9 cellular contexts compared by ENCODE assay signal in the genomic region with DNA sequence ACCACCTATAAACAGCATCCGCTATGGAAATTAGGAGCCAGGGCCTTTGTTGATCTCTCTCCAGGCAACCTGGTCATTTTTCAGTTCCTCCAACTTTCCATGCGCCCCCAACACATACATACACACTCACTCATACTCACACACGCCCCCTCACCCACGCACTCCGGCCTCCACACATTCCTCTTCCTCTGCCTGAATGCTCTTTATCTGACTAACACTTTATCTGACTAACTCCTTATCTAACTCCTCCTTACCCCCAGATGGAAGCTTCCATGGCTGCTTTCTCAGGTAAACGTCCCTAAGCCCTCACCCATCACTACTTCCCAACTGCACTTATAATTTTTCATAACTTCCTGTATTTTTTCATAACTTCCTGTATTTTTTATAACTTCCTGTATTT. TPM values are rescaled to one million over a fixed set of nuclear protein-coding genes. Genes with fewer than 3 reads are reported as not detected.
DNase-seq lines count a peak whose midpoint lies in the region; ATAC-seq lines count a peak whose summit lies in the region.
"Had no signal": no experiment of that assay in that cellular context is flagged by ENCODE, and none has a peak within 500 bp of the region (broad histone marks: within the 10 kb centered on the region; RNA-seq: fewer than 3 reads in every experiment).

No MANE protein-coding gene starts in this region.

- no peaks in the 10 kb centered on the region for H3K36me3 ChIP-seq in SK-N-MC (ENCODE audit: insufficient read depth, low read length)

- no peaks in the 10 kb centered on the region for H3K9me3 ChIP-seq in SK-N-MC (ENCODE audit: low read depth, low read length)

- no peak overlapping the region for H3K9ac ChIP-seq in SK-N-MC (ENCODE audit: insufficient read length)

- peak; percentile 83 for DNase-seq in EH (ENCODE audit: low read depth)
- DNase-seq in SK-N-MC (ENCODE audit: low read depth, low spot score): no peak
- DNase-seq in astrocyte of the hippocampus (ENCODE audit: low read depth, low spot score): peak; percentile 69
- peak; percentile 34 for DNase-seq in renal cortical epithelial cell (ENCODE audit: low read depth)
- DNase-seq in NCI-H2029 treated with DMSO at 0.1 percent for 48 hours (lab: John Stamatoyannopoulos, UW): no peak
- no peak for DNase-seq in NCI-H146 treated with DMSO at 0.1 percent for 48 hours (lab: John Stamatoyannopoulos, UW; ENCODE audit: unreplicated experiment)
- DNase-seq: NCI-H1092 treated with DMSO at 0.1 percent for 48 hours had no signal

- ATAC-seq in GM18907 (IDR thresholded peaks at IDR 0.05; ENCODE audit: unreplicated experiment): no peak
- ATAC-seq in GM19023 (IDR thresholded peaks at IDR 0.05; ENCODE audit: unreplicated experiment): no peak

- no peak overlapping the region for H3K27ac ChIP-seq in SK-N-MC

- 0 out of 2 replicates have a peak overlapping the region, but pooled peaks have one; percentile 39 for H3K4me3 ChIP-seq in SK-N-MC

RNA-seq across cellular contexts. Expression of a gene that starts 17.4 kb away (rescaled TPM):
- 0.20 TPM in 1 of 2 replicates, not detected in the other for total RNA-seq in renal cortical epithelial cell

RNA-seq across cellular contexts. Expression of a gene that starts 37.1 kb away (rescaled TPM):
- 26.0 and 63.3 TPM in 2 replicates for total RNA-seq in renal cortical epithelial cell

RNA-seq across cellular contexts. Expression of a gene that starts 37.5 kb away (rescaled TPM):
- 9.1 and 48.3 TPM in 2 replicates for total RNA-seq in renal cortical epithelial cell

RNA-seq across cellular contexts. Expression of a gene that starts 38.9 kb away (rescaled TPM):
- 82.3 and 95.0 TPM in 2 replicates for total RNA-seq in renal cortical epithelial cell

Comparison
In these comparisons a context has a peak if more than half of its experiments do, and no peak if none do; other contexts are left out.
1. DNase-seq: peak in EH (single experiment), astrocyte of the hippocampus (single experiment) and renal cortical epithelial cell (single experiment); none in SK-N-MC (single experiment), NCI-H2029 treated with DMSO at 0.1 percent for 48 hours (single experiment) and NCI-H146 treated with DMSO at 0.1 percent for 48 hours (single experiment).